8 cellular contexts compared by ENCODE assay signal in genomic region chr2:218010116-218010837, GRCh38.
DNase-seq lines count a peak whose midpoint lies in the region; TF ChIP-seq lines count a peak whose summit lies in the region.

No MANE protein-coding gene starts in this region.

- H3K4me1 Mint-ChIP-seq in nephron progenitor cell = peaks cover 75% of the 10 kb centered on the region

- no peak overlapping the region for H3K27ac Mint-ChIP-seq in nephron progenitor cell

- peaks cover 52% of the 10 kb centered on the region for H3K27me3 Mint-ChIP-seq in nephron progenitor cell (ENCODE audit: low read depth, poor library complexity)

- no peaks in the 10 kb centered on the region for H3K9me3 Mint-ChIP-seq in nephron progenitor cell

- in situ Hi-C loops in KBM-7 (cut with MboI; ENCODE audit: low pct_unique_long_range_greater_than_20kb, low sequenced_read_pairs) = loop anchor here (25.0 kb wide), 1 partner anchor 223 kb away; no protein-coding TSS in a partner anchor

- TF ChIP-seq CTCF in fibroblast of mammary gland (conservative IDR thresholded peaks at IDR 0.05; ENCODE audit: control insufficient read depth, insufficient read depth, low read depth, low read length) = peak; percentile 45
- TF ChIP-seq CTCF in nephron progenitor cell (IDR thresholded peaks at IDR 0.05) = peak; percentile 30

- DNase-seq in KBM-7 (peak; percentile 41), activated T-cell treated with anti-CD3 and anti-CD28 coated beads for 48 hours (ENCODE audit: low read depth) (peak; percentile 18), fibroblast of mammary gland (ENCODE audit: low read depth) (peak; percentile 50), nephron progenitor cell (peak; percentile 73), NCI-H446 treated with DMSO at 0.1 percent for 48 hours (lab: John Stamatoyannopoulos, UW) (no peak), midbrain (lab: John Stamatoyannopoulos, UW) (no peak), cortex of kidney (lab: John Stamatoyannopoulos, UW) (no peak)

- H3K4me3 ChIP-seq in GM08714 (ENCODE audit: low read length) (peak overlapping the region; percentile 18; the same call in 1 of the 2 replicates), fibroblast of mammary gland (ENCODE audit: control insufficient read depth, low read depth, low read length) (peak overlapping the region; percentile 60)

- H3K36me3 Mint-ChIP-seq in nephron progenitor cell (ENCODE audit: low read depth) = no peaks in the 10 kb centered on the region

- H3K4me3 Mint-ChIP-seq in nephron progenitor cell = peak overlapping the region; percentile 78

Comparison
In these comparisons a context has a peak if more than half of its experiments do, and no peak if none do; other contexts are left out.
1. DNase-seq: peak in KBM-7 (single experiment), activated T-cell treated with anti-CD3 and anti-CD28 coated beads for 48 hours (single experiment), fibroblast of mammary gland (single experiment) and nephron progenitor cell (single experiment); none in NCI-H446 treated with DMSO at 0.1 percent for 48 hours (single experiment), midbrain (single experiment) and cortex of kidney (single experiment).